8 cellular contexts compared by ENCODE assay signal in genomic region chr7:27151945-27152815, GRCh38. TPM values are rescaled to one million over a fixed set of nuclear protein-coding genes. Genes with fewer than 3 reads are reported as not detected.
DNase-seq lines count a peak whose midpoint lies in the region; ATAC-seq and TF ChIP-seq lines count a peak whose summit lies in the region.

Gene HOXA3 (minus strand): TSS chr7:27152583. CDS start chr7:27110640, 41,943 bp downstream.

- ATAC-seq in HG02759 (IDR thresholded peaks at IDR 0.05; ENCODE audit: unreplicated experiment) (no peak), HG03457 (IDR thresholded peaks at IDR 0.05; ENCODE audit: unreplicated experiment) (no peak)

- H3K36me3 ChIP-seq in SJSA1 (no peaks in the 10 kb centered on the region), skeletal muscle tissue (ENCODE audit: control insufficient read depth in 3 of 3, insufficient read depth in 3 of 3, low read length in 3 of 3) (peaks cover 0 to 2% (median 0%) of the 10 kb centered on the region in 3 donors), A673 (ENCODE audit: insufficient read depth, low read length, poor library complexity, severe bottlenecking) (no peaks in the 10 kb centered on the region)

- intact Hi-C loops in A673 (cut with micrococcal nuclease; ENCODE audit: unreplicated experiment): no loop called here

- CTCF ChIA-PET in A673 (lab: Charles Lee): no interaction called here

- no TSS peak for BruUV-seq in A673 (replicated peaks; lab: Mats Ljungman, UMichigan)

- H3K9ac ChIP-seq in skeletal muscle tissue (ENCODE audit: low read depth in 1 of 3, low read length in 3 of 3): peak within 1 kb of the TSS; percentile 91 to 96 (median 93)

- TF ChIP-seq CTCF in fibroblast of mammary gland (conservative IDR thresholded peaks at IDR 0.05; ENCODE audit: control insufficient read depth, insufficient read depth, low read depth, low read length) (no peak), A673 (conservative IDR thresholded peaks at IDR 0.05; ENCODE audit: low read depth, low read length) (no peak)

- peaks cover 52% of the 10 kb centered on the region for H3K4me1 ChIP-seq in SJSA1 (replicated peaks)
- H3K4me1 ChIP-seq in skeletal muscle tissue (ENCODE audit: control insufficient read depth in 3 of 3, insufficient read depth in 3 of 3, low read length in 3 of 3): peaks cover 58 to 66% (median 59%) of the 10 kb centered on the region in 3 donors
- H3K4me1 ChIP-seq in A673 (ENCODE audit: insufficient read depth, low read length, poor library complexity, severe bottlenecking): peaks cover 13% of the 10 kb centered on the region

- H3K9me3 ChIP-seq in SJSA1 (replicated peaks): no peaks in the 10 kb centered on the region
- H3K9me3 ChIP-seq in skeletal muscle tissue (ENCODE audit: control insufficient read depth in 3 of 3, low read length in 3 of 3): no peaks in the 10 kb centered on the region
- H3K9me3 ChIP-seq in A673 (ENCODE audit: low read depth, low read length, poor library complexity, severe bottlenecking): no peaks in the 10 kb centered on the region

- DNase-seq in NCI-H1417 (lab: John Stamatoyannopoulos, UW) (peak in 2 of 3 experiments; percentile 51 to 70), NCI-H1417 treated with DMSO at 0.1 percent for 48 hours (lab: John Stamatoyannopoulos, UW) (no peak), SJSA1 (ENCODE audit: low read depth in 1 of 2, low spot score in 2 of 2) (peak in 1 of 2 experiments; percentile 57), fibroblast of mammary gland (ENCODE audit: low read depth) (peak; percentile 85), A673 (ENCODE audit: low spot score) (no peak)

- no peak within 1 kb of the TSS for H3K27ac ChIP-seq in SJSA1
- H3K27ac ChIP-seq in skeletal muscle tissue (ENCODE audit: low read depth, low read length): peak within 1 kb of the TSS; percentile 78
- no peak within 1 kb of the TSS for H3K27ac ChIP-seq in A673 (ENCODE audit: low read depth, low read length, poor library complexity, severe bottlenecking)

- POLR2A ChIA-PET in A673 (lab: Charles Lee; ENCODE audit: low non-redundant PET): no interaction called here

- H3K27me3 ChIP-seq in SJSA1 (replicated peaks) (no peaks in the 10 kb centered on the region; the same call in 1 of the 2 replicates), skeletal muscle tissue (ENCODE audit: control insufficient read depth in 3 of 3, insufficient read depth in 3 of 3, low read length in 3 of 3) (peaks cover 0 to 8% (median 0%) of the 10 kb centered on the region in 3 donors), A673 (replicated peaks; ENCODE audit: insufficient read depth, low read depth, low read length, poor library complexity) (peaks cover 94% of the 10 kb centered on the region)

- peak within 1 kb of the TSS; percentile 37 for H3K4me3 ChIP-seq in SJSA1
- peak within 1 kb of the TSS; percentile 72 for H3K4me3 ChIP-seq in fibroblast of mammary gland (ENCODE audit: control insufficient read depth, low read depth, low read length)
- H3K4me3 ChIP-seq in skeletal muscle tissue (ENCODE audit: low read length in 3 of 3): peak within 1 kb of the TSS; percentile 89 to 98 (median 94)
- H3K4me3 ChIP-seq in A673 (ENCODE audit: low read depth, low read length, poor library complexity, severe bottlenecking): no peak within 1 kb of the TSS

RNA-seq across cellular contexts. Expression of gene HOXA3, which starts in this region (rescaled TPM):
- 0.13 and 1.8 TPM in 2 replicates for total RNA-seq in SJSA1 (2014; rRNA removed; shearing (Covaris generic))
- total RNA-seq in skeletal muscle tissue (3.7 TPM), A673 (2021) (not detected in 2 replicates)

Comparison
In these comparisons a context has a peak if more than half of its experiments do, and no peak if none do; other contexts are left out.
1. DNase-seq: peak in NCI-H1417 (2 of 3) and fibroblast of mammary gland (single experiment); none in NCI-H1417 treated with DMSO at 0.1 percent for 48 hours (single experiment) and A673 (single experiment).